ENCODE assay signal across 29 cellular contexts in the genomic region with DNA sequence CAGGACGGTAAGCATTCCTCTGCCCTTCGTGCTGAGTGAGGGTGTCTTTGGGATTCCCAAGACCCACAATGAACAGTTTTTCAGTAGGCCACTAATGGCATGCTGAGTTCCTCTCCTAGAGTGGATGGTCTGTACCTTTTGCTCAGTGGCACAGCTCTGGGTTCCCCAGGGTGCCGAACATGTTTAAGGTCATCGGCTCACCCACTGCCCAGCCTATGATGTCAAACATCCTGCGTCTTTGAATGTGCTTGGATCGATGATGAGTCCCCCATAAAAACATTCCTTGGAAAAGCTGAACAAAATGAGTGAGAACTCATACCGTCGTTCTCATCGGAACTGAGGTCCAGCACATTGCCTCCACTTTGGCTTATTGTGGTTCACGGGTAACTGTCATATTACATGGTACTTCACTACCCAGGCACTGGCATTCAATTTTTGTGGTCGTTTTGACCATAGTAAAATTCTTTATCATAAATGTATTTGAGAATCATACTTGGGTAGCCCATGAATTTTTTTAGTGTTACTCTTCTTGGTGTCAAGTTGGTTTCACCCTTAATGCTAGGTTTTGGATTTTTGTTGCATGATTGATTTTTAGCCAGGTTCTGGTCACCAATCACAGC.
"Had no signal": no experiment of that assay in that cellular context is flagged by ENCODE, and none has a peak within 500 bp of the region (broad histone marks: within the 10 kb centered on the region; RNA-seq: fewer than 3 reads in every experiment).

No MANE protein-coding gene starts in this region.

- H3K4me1 ChIP-seq: esophagus squamous epithelium, gastroesophageal sphincter, heart left ventricle, neural progenitor cell, right lobe of liver, stomach, testis, uterus had no signal

- H3K36me3 ChIP-seq: uterus had no signal

- H3K27me3 Mint-ChIP-seq: activated CD4-positive, alpha-beta T cell treated with anti-CD3 and anti-CD28 coated beads, Interleukin-2, amount 10 ng/mL, durations not matched to agents 7 days and 5 days; activated CD8-positive, alpha-beta memory T cell treated with anti-CD3 and anti-CD28 coated beads, Interleukin-2, amount 10 ng/mL, durations not matched to agents 7 days and 5 days; activated CD8-positive, alpha-beta T cell treated with anti-CD3 and anti-CD28 coated beads for 36 hours; activated naive CD4-positive, alpha-beta T cell treated with anti-CD3 and anti-CD28 coated beads, Interleukin-2, amount 50 U/mL, for 24 hours; effector memory CD8-positive, alpha-beta T cell; memory B cell; naive B cell; stimulated activated memory B cell treated with anti-CD40 and anti-IgM and Interleukin-4, amounts not matched to agents 10 μg/mL and 1 μg/mL and 100 μg/mL, for 72 hours had no signal

- ATAC-seq: activated CD4-positive, CD25-positive, alpha-beta regulatory T cell treated with anti-CD3 and anti-CD28 coated beads, Interleukin-2, amount 50 U/mL, for 24 hours; activated CD8-positive, alpha-beta memory T cell treated with anti-CD3 and anti-CD28 coated beads, Interleukin-2, amount 10 ng/mL, durations not matched to agents 7 days and 5 days; activated CD8-positive, alpha-beta T cell treated with anti-CD3 and anti-CD28 coated beads for 36 hours; effector memory CD8-positive, alpha-beta T cell; gastroesophageal sphincter; heart left ventricle; left cardiac atrium; right lobe of liver; stimulated activated memory B cell treated with anti-CD40 and anti-IgM and Interleukin-4, amounts not matched to agents 10 μg/mL and 1 μg/mL and 100 μg/mL, for 72 hours had no signal

- H3K27me3 ChIP-seq: esophagus squamous epithelium, gastroesophageal sphincter, heart left ventricle, neural progenitor cell, right lobe of liver, stomach, testis, uterus had no signal

- H3K27ac Mint-ChIP-seq: activated CD4-positive, alpha-beta T cell treated with anti-CD3 and anti-CD28 coated beads, Interleukin-2, amount 10 ng/mL, durations not matched to agents 7 days and 5 days; activated CD8-positive, alpha-beta memory T cell treated with anti-CD3 and anti-CD28 coated beads, Interleukin-2, amount 10 ng/mL, durations not matched to agents 7 days and 5 days; activated CD8-positive, alpha-beta T cell treated with anti-CD3 and anti-CD28 coated beads for 36 hours; activated naive CD4-positive, alpha-beta T cell treated with anti-CD3 and anti-CD28 coated beads, Interleukin-2, amount 50 U/mL, for 24 hours; activated T-helper 1 cell treated with anti-CD3 and anti-CD28 coated beads, Interleukin-12 subunit alpha, Interleukin-12 subunit beta, Interleukin-2, Interleukin-4 antibody, amounts not matched to agents 30 ng/mL and 10 ng/mL and 1 ng/mL, durations not matched to agents 14 hours and 24 hours and 36 hours; brain; effector memory CD8-positive, alpha-beta T cell; memory B cell; neural progenitor cell; stimulated activated memory B cell treated with anti-CD40 and anti-IgM and Interleukin-4, amounts not matched to agents 10 μg/mL and 1 μg/mL and 100 μg/mL, for 72 hours had no signal

- H3K9me3 ChIP-seq: testis had no signal

- DNase-seq: activated CD4-positive, alpha-beta T cell treated with anti-CD3 and anti-CD28 coated beads, Interleukin-2, amount 10 ng/mL, durations not matched to agents 7 days and 5 days; activated CD8-positive, alpha-beta memory T cell treated with anti-CD3 and anti-CD28 coated beads, Interleukin-2, amount 10 ng/mL, durations not matched to agents 7 days and 5 days; activated CD8-positive, alpha-beta T cell treated with anti-CD3 and anti-CD28 coated beads for 36 hours; activated gamma-delta T cell treated with Interleukin-2 at 50 U/mL for 16 hours; activated T-cell treated with anti-CD3 and anti-CD28 coated beads for 4 hours; aorta; dermis blood vessel endothelial cell; effector memory CD8-positive, alpha-beta T cell; esophagus squamous epithelium; left cardiac atrium; naive B cell; posterior cingulate gyrus; stimulated activated CD4-positive, alpha-beta T cell treated with anti-CD3 and anti-CD28 coated beads, Interleukin-15, amount 100 ng/mL, for 24 hours; stomach; testis; trophoblast cell; uterus had no signal

- H3K4me3 Mint-ChIP-seq: activated CD4-positive, alpha-beta T cell treated with anti-CD3 and anti-CD28 coated beads, Interleukin-2, amount 10 ng/mL, durations not matched to agents 7 days and 5 days; activated CD8-positive, alpha-beta memory T cell treated with anti-CD3 and anti-CD28 coated beads, Interleukin-2, amount 10 ng/mL, durations not matched to agents 7 days and 5 days; activated CD8-positive, alpha-beta T cell treated with anti-CD3 and anti-CD28 coated beads for 36 hours; activated naive CD4-positive, alpha-beta T cell treated with anti-CD3 and anti-CD28 coated beads, Interleukin-2, amount 50 U/mL, for 24 hours; activated T-helper 1 cell treated with anti-CD3 and anti-CD28 coated beads, Interleukin-12 subunit alpha, Interleukin-12 subunit beta, Interleukin-2, Interleukin-4 antibody, amounts not matched to agents 30 ng/mL and 10 ng/mL and 1 ng/mL, durations not matched to agents 14 hours and 24 hours and 36 hours; brain; effector memory CD8-positive, alpha-beta T cell; memory B cell; neural progenitor cell; stimulated activated memory B cell treated with anti-CD40 and anti-IgM and Interleukin-4, amounts not matched to agents 10 μg/mL and 1 μg/mL and 100 μg/mL, for 72 hours had no signal

- H3K4me1 Mint-ChIP-seq: activated CD4-positive, alpha-beta T cell treated with anti-CD3 and anti-CD28 coated beads, Interleukin-2, amount 10 ng/mL, durations not matched to agents 7 days and 5 days; activated CD8-positive, alpha-beta memory T cell treated with anti-CD3 and anti-CD28 coated beads, Interleukin-2, amount 10 ng/mL, durations not matched to agents 7 days and 5 days; activated naive CD4-positive, alpha-beta T cell treated with anti-CD3 and anti-CD28 coated beads, Interleukin-2, amount 50 U/mL, for 24 hours; brain; memory B cell; naive B cell; neural progenitor cell; stimulated activated memory B cell treated with anti-CD40 and anti-IgM and Interleukin-4, amounts not matched to agents 10 μg/mL and 1 μg/mL and 100 μg/mL, for 72 hours had no signal

- H3K4me3 ChIP-seq: gastroesophageal sphincter, heart left ventricle, neural progenitor cell, right lobe of liver, smooth muscle cell, stomach, testis, uterus had no signal

- H3K27ac ChIP-seq: esophagus squamous epithelium, gastroesophageal sphincter, heart left ventricle, neural progenitor cell, right lobe of liver, stomach, testis, uterus, VCaP had no signal
